ENCODE assay signal across 8 cellular contexts in the genomic region with DNA sequence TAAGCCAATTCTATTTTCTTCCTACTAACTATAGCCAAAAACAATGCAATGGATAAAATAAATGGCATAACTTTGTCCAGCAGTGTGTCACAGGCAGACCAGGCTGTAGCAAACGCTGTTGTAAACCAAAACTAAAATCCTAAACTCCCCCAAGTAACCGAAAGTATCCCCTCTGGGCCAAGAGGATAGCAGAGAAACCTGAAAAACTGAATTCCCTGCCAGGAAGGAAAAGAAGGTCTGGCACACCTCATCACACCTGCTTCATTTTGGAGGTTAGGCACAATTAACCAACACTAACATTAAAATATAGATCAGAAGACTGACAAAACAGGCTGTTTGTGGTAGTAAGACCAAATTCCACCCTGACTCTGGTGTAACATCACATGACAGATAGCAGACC.
"Had no signal": no experiment of that assay in that cellular context is flagged by ENCODE, and none has a peak within 500 bp of the region (broad histone marks: within the 10 kb centered on the region; RNA-seq: fewer than 3 reads in every experiment).

No MANE protein-coding gene starts in this region.

- H3K4me3 ChIP-seq: GM23248, HAP-1 had no signal

- H3K36me3 ChIP-seq: HAP-1 had no signal

- DNase-seq: GM23248, GOT3, H7, HFFc6 had no signal

- H3K9me3 ChIP-seq: HAP-1 had no signal

- H3K4me1 ChIP-seq: HAP-1 had no signal

- H3K27ac ChIP-seq: GM23248, HL-60 had no signal

- ATAC-seq: HCT116, HepG2 had no signal
